ENCODE assay signal across 33 cellular contexts in genomic region chrX:34987646-34988045, GRCh38. TPM values are rescaled to one million over a fixed set of nuclear protein-coding genes. Genes with fewer than 3 reads are reported as not detected.
"Had no signal": no experiment of that assay in that cellular context is flagged by ENCODE, and none has a peak within 500 bp of the region (broad histone marks: within the 10 kb centered on the region; RNA-seq: fewer than 3 reads in every experiment).

No MANE protein-coding gene starts in this region.

- H3K27ac ChIP-seq: stomach, suprapubic skin, testis, thoracic aorta, thyroid gland, tibial artery, tibial nerve, transverse colon, upper lobe of left lung, upper lobe of right lung, uterus, vagina had no signal

- H3K36me3 ChIP-seq: stomach, suprapubic skin, thoracic aorta, thyroid gland, tibial artery, tibial nerve, transverse colon, upper lobe of left lung, upper lobe of right lung, uterus, vagina had no signal

- H3K4me3 ChIP-seq: stomach, suprapubic skin, testis, thoracic aorta, thyroid gland, tibial artery, tibial nerve, transverse colon, upper lobe of left lung, upper lobe of right lung, uterus, vagina had no signal

- H3K27me3 ChIP-seq: stomach, suprapubic skin, testis, thyroid gland, tibial artery, transverse colon, upper lobe of left lung, upper lobe of right lung, vagina had no signal

- H3K4me1 Mint-ChIP-seq: stimulated activated effector memory CD8-positive, alpha-beta T cell treated with anti-CD3 and anti-CD28 coated beads, Interleukin-12 subunit alpha, Interleukin-12 subunit beta, amount 100 ng/mL, for 72 hours; stimulated activated memory B cell treated with anti-CD40 and anti-IgM and Interleukin-4, amounts not matched to agents 10 μg/mL and 1 μg/mL and 100 μg/mL, for 72 hours; stimulated activated naive B cell treated with anti-CD40 and anti-IgM and Interleukin-4, amounts not matched to agents 10 μg/mL and 1 μg/mL and 100 μg/mL, for 72 hours; stimulated activated naive CD8-positive, alpha-beta T cell treated with anti-CD3 and anti-CD28 coated beads, Interleukin-15, amount 100 ng/mL, for 72 hours had no signal

- DNase-seq: stimulated activated CD4-positive, alpha-beta T cell treated with anti-CD3 and anti-CD28 coated beads, Interleukin-2, amount 100 ng/mL, for 48 hours; stimulated activated CD4-positive, alpha-beta T cell treated with anti-CD3 and anti-CD28 coated beads, Interleukin-4, amount 100 ng/mL, for 1 hour; stimulated activated CD4-positive, alpha-beta T cell treated with anti-CD3 and anti-CD28 coated beads, Interleukin-4, amount 100 ng/mL, for 24 hours; stimulated activated CD4-positive, alpha-beta T cell treated with anti-CD3 and anti-CD28 coated beads, Interleukin-4, amount 100 ng/mL, for 4 hours; stimulated activated CD8-positive, alpha-beta memory T cell treated with anti-CD3 and anti-CD28 coated beads, Interleukin-4, amount 100 ng/mL, for 48 hours; stimulated activated naive B cell treated with anti-CD40 and anti-IgM and Interleukin-4, amounts not matched to agents 10 μg/mL and 1 μg/mL and 100 μg/mL, for 72 hours; stimulated activated naive CD4-positive, alpha-beta T cell; stimulated activated naive CD4-positive, alpha-beta T cell treated with Interleukin-2 at 50 U/mL for 16 hours; stimulated activated naive CD8-positive, alpha-beta T cell treated with anti-CD3 and anti-CD28 coated beads, Interleukin-15, amount 100 ng/mL, for 72 hours; stimulated activated naive CD8-positive, alpha-beta T cell treated with anti-CD3 and anti-CD28 coated beads, Interleukin-15, Interleukin-2, amounts not matched to agents 100 U/mL and 50 U/mL, for 24 hours; stomach; substantia nigra; testis; thyroid gland; tibial artery; transverse colon; trophoblast cell; upper lobe of left lung; upper lobe of right lung; uterus had no signal

- H3K9me3 Mint-ChIP-seq: stimulated activated effector memory CD8-positive, alpha-beta T cell treated with anti-CD3 and anti-CD28 coated beads, Interleukin-12 subunit alpha, Interleukin-12 subunit beta, amount 100 ng/mL, for 72 hours; stimulated activated memory B cell treated with anti-CD40 and anti-IgM and Interleukin-4, amounts not matched to agents 10 μg/mL and 1 μg/mL and 100 μg/mL, for 72 hours; stimulated activated naive B cell treated with anti-CD40 and anti-IgM and Interleukin-4, amounts not matched to agents 10 μg/mL and 1 μg/mL and 100 μg/mL, for 72 hours; stimulated activated naive CD8-positive, alpha-beta T cell treated with anti-CD3 and anti-CD28 coated beads, Interleukin-15, amount 100 ng/mL, for 72 hours; stimulated activated naive CD8-positive, alpha-beta T cell treated with anti-CD3 and anti-CD28 coated beads, Interleukin-15, Interleukin-2, amounts not matched to agents 100 ng/mL and 50 ng/mL, for 24 hours; type B pancreatic cell had no signal

- H3K27ac Mint-ChIP-seq: stimulated activated effector memory CD8-positive, alpha-beta T cell treated with anti-CD3 and anti-CD28 coated beads, Interleukin-12 subunit alpha, Interleukin-12 subunit beta, amount 100 ng/mL, for 72 hours; stimulated activated memory B cell treated with anti-CD40 and anti-IgM and Interleukin-4, amounts not matched to agents 10 μg/mL and 1 μg/mL and 100 μg/mL, for 72 hours; stimulated activated naive B cell treated with anti-CD40 and anti-IgM and Interleukin-4, amounts not matched to agents 10 μg/mL and 1 μg/mL and 100 μg/mL, for 72 hours; stimulated activated naive CD8-positive, alpha-beta T cell treated with anti-CD3 and anti-CD28 coated beads, Interleukin-15, amount 100 ng/mL, for 72 hours; stimulated activated naive CD8-positive, alpha-beta T cell treated with anti-CD3 and anti-CD28 coated beads, Interleukin-15, Interleukin-2, amounts not matched to agents 100 ng/mL and 50 ng/mL, for 24 hours; type B pancreatic cell had no signal

- H3K9me3 ChIP-seq: suprapubic skin, testis, thoracic aorta, thyroid gland, tibial nerve, transverse colon, upper lobe of right lung, uterus, vagina had no signal

- H3K36me3 Mint-ChIP-seq: stimulated activated effector memory CD8-positive, alpha-beta T cell treated with anti-CD3 and anti-CD28 coated beads, Interleukin-12 subunit alpha, Interleukin-12 subunit beta, amount 100 ng/mL, for 72 hours; stimulated activated memory B cell treated with anti-CD40 and anti-IgM and Interleukin-4, amounts not matched to agents 10 μg/mL and 1 μg/mL and 100 μg/mL, for 72 hours; stimulated activated naive B cell treated with anti-CD40 and anti-IgM and Interleukin-4, amounts not matched to agents 10 μg/mL and 1 μg/mL and 100 μg/mL, for 72 hours; type B pancreatic cell had no signal

- H3K4me1 ChIP-seq: stomach, suprapubic skin, testis, thyroid gland, tibial artery, tibial nerve, transverse colon, upper lobe of left lung, upper lobe of right lung, uterus, vagina had no signal

- H3K4me3 Mint-ChIP-seq: stimulated activated effector memory CD8-positive, alpha-beta T cell treated with anti-CD3 and anti-CD28 coated beads, Interleukin-12 subunit alpha, Interleukin-12 subunit beta, amount 100 ng/mL, for 72 hours; stimulated activated memory B cell treated with anti-CD40 and anti-IgM and Interleukin-4, amounts not matched to agents 10 μg/mL and 1 μg/mL and 100 μg/mL, for 72 hours; stimulated activated naive B cell treated with anti-CD40 and anti-IgM and Interleukin-4, amounts not matched to agents 10 μg/mL and 1 μg/mL and 100 μg/mL, for 72 hours; stimulated activated naive CD8-positive, alpha-beta T cell treated with anti-CD3 and anti-CD28 coated beads, Interleukin-15, amount 100 ng/mL, for 72 hours; stimulated activated naive CD8-positive, alpha-beta T cell treated with anti-CD3 and anti-CD28 coated beads, Interleukin-15, Interleukin-2, amounts not matched to agents 100 ng/mL and 50 ng/mL, for 24 hours; type B pancreatic cell had no signal

- H3K27me3 Mint-ChIP-seq: stimulated activated memory B cell treated with anti-CD40 and anti-IgM and Interleukin-4, amounts not matched to agents 10 μg/mL and 1 μg/mL and 100 μg/mL, for 72 hours; stimulated activated naive B cell treated with anti-CD40 and anti-IgM and Interleukin-4, amounts not matched to agents 10 μg/mL and 1 μg/mL and 100 μg/mL, for 72 hours; stimulated activated naive CD8-positive, alpha-beta T cell treated with anti-CD3 and anti-CD28 coated beads, Interleukin-15, amount 100 ng/mL, for 72 hours; stimulated activated naive CD8-positive, alpha-beta T cell treated with anti-CD3 and anti-CD28 coated beads, Interleukin-15, Interleukin-2, amounts not matched to agents 100 ng/mL and 50 ng/mL, for 24 hours; type B pancreatic cell had no signal

- ATAC-seq: stimulated activated effector memory CD8-positive, alpha-beta T cell treated with anti-CD3 and anti-CD28 coated beads, Interleukin-12 subunit alpha, Interleukin-12 subunit beta, amount 100 ng/mL, for 72 hours; stimulated activated memory B cell treated with anti-CD40 and anti-IgM and Interleukin-4, amounts not matched to agents 10 μg/mL and 1 μg/mL and 100 μg/mL, for 72 hours; stimulated activated naive B cell treated with anti-CD40 and anti-IgM and Interleukin-4, amounts not matched to agents 10 μg/mL and 1 μg/mL and 100 μg/mL, for 72 hours; stimulated activated naive CD8-positive, alpha-beta T cell treated with anti-CD3 and anti-CD28 coated beads, Interleukin-15, amount 100 ng/mL, for 72 hours; stimulated activated naive CD8-positive, alpha-beta T cell treated with anti-CD3 and anti-CD28 coated beads, Interleukin-15, Interleukin-2, amounts not matched to agents 100 U/mL and 50 U/mL, for 24 hours; upper lobe of right lung had no signal

RNA-seq across cellular contexts. Expression of gene FAM47B, which starts 45.0 kb away (rescaled TPM):
- total RNA-seq: stomach, subcutaneous adipose tissue, suprapubic skin, temporal lobe, thoracic aorta, thyroid gland, tibial nerve, transverse colon, upper lobe of left lung, upper lobe of right lung, ureter, urinary bladder, uterus, vagina had no signal
- polyA plus RNA-seq: stomach, thymus, urinary bladder had no signal
